Comparison of ENCODE assay signal across 14 cellular contexts in the genomic region with DNA sequence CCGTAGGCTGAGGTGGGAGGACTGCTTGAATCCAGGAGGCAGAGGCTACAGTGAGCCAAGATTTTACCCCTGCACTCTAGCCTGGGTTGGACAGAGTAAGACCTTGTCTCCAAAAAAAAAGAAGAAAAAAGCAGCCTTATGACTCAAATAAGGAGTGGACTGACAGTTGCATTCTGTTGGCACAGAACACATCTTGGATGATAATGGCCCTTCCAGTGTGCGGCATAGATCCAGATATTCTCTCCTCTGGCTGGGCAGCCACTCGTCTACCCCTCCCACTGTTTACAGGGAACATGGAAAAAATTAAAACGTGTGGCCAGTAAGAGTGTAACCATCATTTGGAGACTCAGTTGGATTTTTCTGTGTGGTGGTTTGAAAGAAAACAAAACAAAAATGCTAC.
A peak's percentile ranks its signal among the peaks of the same experiment; 100 is the strongest.
DNase-seq lines count a peak whose midpoint lies in the region; ATAC-seq and TF ChIP-seq lines count a peak whose summit lies in the region.
"Had no signal": no experiment of that assay in that cellular context is flagged by ENCODE, and none has a peak within 500 bp of the region (broad histone marks: within the 10 kb centered on the region; RNA-seq: fewer than 3 reads in every experiment).

No MANE protein-coding gene starts in this region.

- H3K4me3 Mint-ChIP-seq in activated CD4-positive, alpha-beta T cell treated with anti-CD3 and anti-CD28 coated beads, Interleukin-2, amount 10 ng/mL, durations not matched to agents 7 days and 5 days = no peak overlapping the region
- H3K4me3 Mint-ChIP-seq in endothelial cell (ENCODE audit: unreplicated experiment) = no peak overlapping the region
- H3K4me3 Mint-ChIP-seq: CD14-positive monocyte; CD8-positive, alpha-beta memory T cell had no signal

- ATAC-seq in GM19452 (IDR thresholded peaks at IDR 0.05; ENCODE audit: unreplicated experiment) = no peak

- no peak for DNase-seq in activated CD4-positive, alpha-beta T cell treated with anti-CD3 and anti-CD28 coated beads, Interleukin-2, amount 10 ng/mL, durations not matched to agents 7 days and 5 days
- DNase-seq in activated CD4-positive, alpha-beta T cell treated with anti-CD3 and anti-CD28 coated beads, Interleukin-2, amount 50 U/mL, for 1 hour = no peak
- no peak for DNase-seq in endothelial cell (ENCODE audit: low spot score)
- DNase-seq in fibroblast of pulmonary artery (ENCODE audit: low read depth) = peak; percentile 33
- DNase-seq in DMS153 treated with DMSO at 0.1 percent for 48 hours (lab: John Stamatoyannopoulos, UW; ENCODE audit: unreplicated experiment) = no peak
- DNase-seq in uterus = no peak
- DNase-seq: Caco-2; CD8-positive, alpha-beta memory T cell; DMS53; GF-D8; GM23248 had no signal

- H3K4me3 ChIP-seq in fibroblast of pulmonary artery (replicated peaks; ENCODE audit: low read depth, low read length) (no peak overlapping the region), uterus (no peak overlapping the region)
- H3K4me3 ChIP-seq: GM23248 had no signal

- CTCF ChIA-PET in activated CD4-positive, alpha-beta T cell treated with anti-CD3 and anti-CD28 coated beads, Interleukin-2, amount 10 ng/mL, durations not matched to agents 7 days and 5 days (lab: Charles Lee) = no interaction called here

- no peaks in the 10 kb centered on the region for H3K27me3 ChIP-seq in uterus

- H3K4me1 Mint-ChIP-seq in activated CD4-positive, alpha-beta T cell treated with anti-CD3 and anti-CD28 coated beads, Interleukin-2, amount 10 ng/mL, durations not matched to agents 7 days and 5 days = no peaks in the 10 kb centered on the region
- peaks cover 10% of the 10 kb centered on the region for H3K4me1 Mint-ChIP-seq in endothelial cell (ENCODE audit: unreplicated experiment)
- H3K4me1 Mint-ChIP-seq: CD14-positive monocyte; CD8-positive, alpha-beta memory T cell had no signal

- H3K27ac ChIP-seq in uterus = no peak overlapping the region
- H3K27ac ChIP-seq: 22Rv1, GM23248 had no signal

- POLR2A ChIA-PET in activated CD4-positive, alpha-beta T cell treated with anti-CD3 and anti-CD28 coated beads, Interleukin-2, amount 10 ng/mL, durations not matched to agents 7 days and 5 days (lab: Charles Lee) = no interaction called here

- H3K27ac Mint-ChIP-seq in activated CD4-positive, alpha-beta T cell treated with anti-CD3 and anti-CD28 coated beads, Interleukin-2, amount 10 ng/mL, durations not matched to agents 7 days and 5 days = peak overlapping the region; percentile 50
- H3K27ac Mint-ChIP-seq in endothelial cell (ENCODE audit: unreplicated experiment) = peak overlapping the region; percentile 18

- TF ChIP-seq POLR2A in uterus (IDR thresholded peaks at IDR 0.05) = no peak

- peaks cover 2% of the 10 kb centered on the region for H3K9me3 Mint-ChIP-seq in activated CD4-positive, alpha-beta T cell treated with anti-CD3 and anti-CD28 coated beads, Interleukin-2, amount 10 ng/mL, durations not matched to agents 7 days and 5 days
- H3K9me3 Mint-ChIP-seq in endothelial cell (ENCODE audit: unreplicated experiment) = no peaks in the 10 kb centered on the region
- H3K9me3 Mint-ChIP-seq: CD8-positive, alpha-beta memory T cell had no signal

- no peaks in the 10 kb centered on the region for H3K36me3 ChIP-seq in uterus

- intact Hi-C loops in uterus (cut with DNase I; ENCODE audit: low total_unique reads) = no loop called here

- peaks cover 22% of the 10 kb centered on the region for H3K36me3 Mint-ChIP-seq in activated CD4-positive, alpha-beta T cell treated with anti-CD3 and anti-CD28 coated beads, Interleukin-2, amount 10 ng/mL, durations not matched to agents 7 days and 5 days (ENCODE audit: low read depth)
- peaks cover 10% of the 10 kb centered on the region for H3K36me3 Mint-ChIP-seq in endothelial cell (ENCODE audit: low read depth, unreplicated experiment)

- no peaks in the 10 kb centered on the region for H3K4me1 ChIP-seq in uterus
- H3K4me1 ChIP-seq: Caco-2 had no signal

- no peak for TF ChIP-seq CTCF in endothelial cell (IDR thresholded peaks at IDR 0.05; ENCODE audit: unreplicated experiment)
- TF ChIP-seq CTCF in fibroblast of pulmonary artery (IDR thresholded peaks at IDR 0.05; ENCODE audit: low read length, missing control alignments) = no peak
- no peak for TF ChIP-seq CTCF in uterus (IDR thresholded peaks at IDR 0.05)

- H3K9me3 ChIP-seq in uterus = no peaks in the 10 kb centered on the region
- H3K9me3 ChIP-seq: Caco-2 had no signal

- no peaks in the 10 kb centered on the region for H3K27me3 Mint-ChIP-seq in activated CD4-positive, alpha-beta T cell treated with anti-CD3 and anti-CD28 coated beads, Interleukin-2, amount 10 ng/mL, durations not matched to agents 7 days and 5 days
- peaks cover 1% of the 10 kb centered on the region for H3K27me3 Mint-ChIP-seq in endothelial cell (ENCODE audit: unreplicated experiment)
- H3K27me3 Mint-ChIP-seq: CD8-positive, alpha-beta memory T cell had no signal
